Comparison of ENCODE assay signal across 1 cellular context in the genomic region with DNA sequence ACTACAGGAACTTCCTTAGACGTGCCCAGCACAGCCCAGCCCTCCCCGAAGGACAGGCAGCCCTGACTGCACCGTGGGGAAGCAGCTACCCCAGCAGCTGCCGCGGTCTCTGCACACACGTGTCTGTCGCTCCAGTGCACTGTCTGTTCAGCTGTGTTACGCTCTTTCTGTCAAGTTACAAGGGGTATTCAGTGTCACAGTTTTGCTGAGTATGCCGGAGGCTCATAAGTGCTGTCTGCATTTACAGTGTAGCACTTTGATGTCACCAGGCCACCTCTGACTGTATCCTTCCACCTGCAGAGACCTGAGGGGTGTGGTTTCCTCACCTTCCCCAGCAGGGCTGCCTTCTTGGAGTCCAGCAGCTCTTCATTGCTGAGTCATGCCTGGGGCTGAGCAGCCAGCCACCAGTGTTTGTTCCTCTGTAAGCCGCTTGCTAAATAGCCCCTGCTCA.
TF ChIP-seq lines count a peak whose summit lies in the region.

No MANE protein-coding gene starts in this region.

TF ChIP-seq in GM12878, 131 proteins besides CTCF, POLR2A, EP300 and RAD21 (continued from another document):
- TF ChIP-seq PBX3 (IDR thresholded peaks at IDR 0.05; ENCODE audit: insufficient replicate concordance, low read depth, low read length) = peak; percentile 30
- no peak for TF ChIP-seq NR2C1 (IDR thresholded peaks at IDR 0.05)
- no peak for TF ChIP-seq SIX5 (IDR thresholded peaks at IDR 0.05; ENCODE audit: low read depth, low read length, severe bottlenecking)
- TF ChIP-seq RELA (IDR thresholded peaks at IDR 0.05; ENCODE audit: borderline replicate concordance, partially characterized antibody) = peak; percentile 73
- peak; percentile 58 for TF ChIP-seq SMARCA5 (IDR thresholded peaks at IDR 0.05)
- peak; percentile 29; the same call in 1 of the 2 replicates for TF ChIP-seq GATAD2B (conservative IDR thresholded peaks at IDR 0.05; ENCODE audit: low read depth)
- TF ChIP-seq NFXL1 (IDR thresholded peaks at IDR 0.05; ENCODE audit: borderline replicate concordance) = no peak
- no peak for TF ChIP-seq CHD2 (IDR thresholded peaks at IDR 0.05; ENCODE audit: borderline replicate concordance, low read depth, low read length)
- no peak for TF ChIP-seq STAT3 (IDR thresholded peaks at IDR 0.05; ENCODE audit: low read depth, low read length)
- no peak for TF ChIP-seq JUNB (IDR thresholded peaks at IDR 0.05)
- TF ChIP-seq, protein P1, sequence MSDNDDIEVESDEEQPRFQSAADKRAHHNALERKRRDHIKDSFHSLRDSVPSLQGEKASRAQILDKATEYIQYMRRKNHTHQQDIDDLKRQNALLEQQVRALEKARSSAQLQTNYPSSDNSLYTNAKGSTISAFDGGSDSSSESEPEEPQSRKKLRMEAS (IDR thresholded peaks at IDR 0.05; ENCODE audit: low read depth, low read length) = peak; percentile 85
- no peak for TF ChIP-seq REST (IDR thresholded peaks at IDR 0.05; ENCODE audit: low read depth, low read length)
- no peak for TF ChIP-seq SUPT20H (IDR thresholded peaks at IDR 0.05; ENCODE audit: borderline replicate concordance, control insufficient read depth, low read depth, low read length)
- TF ChIP-seq, protein P2, sequence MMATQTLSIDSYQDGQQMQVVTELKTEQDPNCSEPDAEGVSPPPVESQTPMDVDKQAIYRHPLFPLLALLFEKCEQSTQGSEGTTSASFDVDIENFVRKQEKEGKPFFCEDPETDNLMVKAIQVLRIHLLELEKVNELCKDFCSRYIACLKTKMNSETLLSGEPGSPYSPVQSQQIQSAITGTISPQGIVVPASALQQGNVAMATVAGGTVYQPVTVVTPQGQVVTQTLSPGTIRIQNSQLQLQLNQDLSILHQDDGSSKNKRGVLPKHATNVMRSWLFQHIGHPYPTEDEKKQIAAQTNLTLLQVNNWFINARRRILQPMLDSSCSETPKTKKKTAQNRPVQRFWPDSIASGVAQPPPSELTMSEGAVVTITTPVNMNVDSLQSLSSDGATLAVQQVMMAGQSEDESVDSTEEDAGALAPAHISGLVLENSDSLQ (IDR thresholded peaks at IDR 0.05) = peak; percentile 30; the same call in 1 of the 2 replicates
- peak; percentile 89; the same call in 1 of the 2 replicates for TF ChIP-seq MXI1 (IDR thresholded peaks at IDR 0.05; ENCODE audit: low read depth, low read length)
- no peak for TF ChIP-seq ZBTB11 (CRISPR knock-in tag; IDR thresholded peaks at IDR 0.05)
- peak; percentile 87 for TF ChIP-seq HDGF (IDR thresholded peaks at IDR 0.05)
- TF ChIP-seq POU2F2 (IDR thresholded peaks at IDR 0.05; ENCODE audit: borderline replicate concordance, low read depth, low read length) = peak; percentile 24; the same call in 1 of the 3 replicates
- no peak for TF ChIP-seq STAT1 (conservative IDR thresholded peaks at IDR 0.05)
- TF ChIP-seq MTA2 (IDR thresholded peaks at IDR 0.05; ENCODE audit: low read depth) = peak; percentile 49; the same call in 1 of the 2 replicates
TF ChIP-seq in GM12878: peak in this region for 41.
